Comparison of ENCODE assay signal across 19 cellular contexts in genomic region chr7:40483630-40484029, GRCh38.
DNase-seq lines count a peak whose midpoint lies in the region; ATAC-seq and TF ChIP-seq lines count a peak whose summit lies in the region.
"Had no signal": no experiment of that assay in that cellular context is flagged by ENCODE, and none has a peak within 500 bp of the region (broad histone marks: within the 10 kb centered on the region; RNA-seq: fewer than 3 reads in every experiment).

No MANE protein-coding gene starts in this region.

- H3K9me3 ChIP-seq in suprapubic skin = no peaks in the 10 kb centered on the region
- H3K9me3 ChIP-seq: adrenal gland had no signal

- H3K27ac ChIP-seq in brain microvascular endothelial cell (no peak overlapping the region), suprapubic skin (no peak overlapping the region)
- H3K27ac ChIP-seq: PC-9 had no signal

- in situ Hi-C loops in brain microvascular endothelial cell (cut with HindIII; ENCODE audit: low pct_ligation_motif_present, low sequenced_read_pairs) = no loop called here

- H3K27me3 ChIP-seq in brain microvascular endothelial cell (replicated peaks) = no peaks in the 10 kb centered on the region
- H3K27me3 ChIP-seq in suprapubic skin = no peaks in the 10 kb centered on the region
- H3K27me3 ChIP-seq: adrenal gland had no signal

- H3K9me3 Mint-ChIP-seq in osteocyte (ENCODE audit: unreplicated experiment) = peaks cover 17% of the 10 kb centered on the region
- no peaks in the 10 kb centered on the region for H3K9me3 Mint-ChIP-seq in natural killer cell treated with Interleukin-12 subunit alpha and Interleukin-12 subunit beta and Interleukin-15 and Interleukin-18, amount 100 ng/mL, for 72 hours
- H3K9me3 Mint-ChIP-seq: activated T-helper 1 cell treated with anti-CD3 and anti-CD28 coated beads, Interleukin-12 subunit alpha, Interleukin-12 subunit beta, Interleukin-2, Interleukin-4 antibody, amounts not matched to agents 30 ng/mL and 10 ng/mL and 1 ng/mL, durations not matched to agents 14 hours and 24 hours and 36 hours had no signal

- H3K4me1 Mint-ChIP-seq in osteocyte (ENCODE audit: unreplicated experiment) = peaks cover 8% of the 10 kb centered on the region
- no peaks in the 10 kb centered on the region for H3K4me1 Mint-ChIP-seq in natural killer cell treated with Interleukin-12 subunit alpha and Interleukin-12 subunit beta and Interleukin-15 and Interleukin-18, amount 100 ng/mL, for 72 hours (ENCODE audit: low read depth in 2 of 2)
- H3K4me1 Mint-ChIP-seq: natural killer cell; stimulated activated naive CD8-positive, alpha-beta T cell treated with anti-CD3 and anti-CD28 coated beads, Interleukin-15, amount 100 ng/mL, for 72 hours had no signal

- TF ChIP-seq CTCF in LNCaP clone FGC (IDR thresholded peaks at IDR 0.05; ENCODE audit: control insufficient read depth, extremely low read depth, insufficient read depth) = peak; percentile 54
- TF ChIP-seq CTCF in brain microvascular endothelial cell (IDR thresholded peaks at IDR 0.05; ENCODE audit: low read depth, low read length, missing control alignments) = peak; percentile 33
- TF ChIP-seq CTCF in osteocyte (IDR thresholded peaks at IDR 0.05) = no peak
- no peak for TF ChIP-seq CTCF in suprapubic skin (IDR thresholded peaks at IDR 0.05)

- no peak overlapping the region for H3K4me3 Mint-ChIP-seq in osteocyte (ENCODE audit: unreplicated experiment)
- H3K4me3 Mint-ChIP-seq in natural killer cell treated with Interleukin-12 subunit alpha and Interleukin-12 subunit beta and Interleukin-15 and Interleukin-18, amount 100 ng/mL, for 72 hours = no peak overlapping the region
- H3K4me3 Mint-ChIP-seq: activated CD8-positive, alpha-beta T cell treated with anti-CD3 and anti-CD28 coated beads, Interleukin-2, amount 10 ng/mL, durations not matched to agents 7 days and 5 days; activated T-helper 1 cell treated with anti-CD3 and anti-CD28 coated beads, Interleukin-12 subunit alpha, Interleukin-12 subunit beta, Interleukin-2, Interleukin-4 antibody, amounts not matched to agents 30 ng/mL and 10 ng/mL and 1 ng/mL, durations not matched to agents 14 hours and 24 hours and 36 hours; natural killer cell; stimulated activated naive CD8-positive, alpha-beta T cell treated with anti-CD3 and anti-CD28 coated beads, Interleukin-15, amount 100 ng/mL, for 72 hours had no signal

- no peaks in the 10 kb centered on the region for H3K4me1 ChIP-seq in suprapubic skin
- H3K4me1 ChIP-seq: adrenal gland had no signal

- H3K27me3 Mint-ChIP-seq in osteocyte (ENCODE audit: unreplicated experiment) = no peaks in the 10 kb centered on the region
- H3K27me3 Mint-ChIP-seq in natural killer cell treated with Interleukin-12 subunit alpha and Interleukin-12 subunit beta and Interleukin-15 and Interleukin-18, amount 100 ng/mL, for 72 hours = no peaks in the 10 kb centered on the region
- H3K27me3 Mint-ChIP-seq: stimulated activated naive CD8-positive, alpha-beta T cell treated with anti-CD3 and anti-CD28 coated beads, Interleukin-15, amount 100 ng/mL, for 72 hours had no signal

- no peak for ATAC-seq in HG02642 (IDR thresholded peaks at IDR 0.05; ENCODE audit: poor library complexity, unreplicated experiment)
- ATAC-seq in natural killer cell treated with Interleukin-12 subunit alpha and Interleukin-12 subunit beta and Interleukin-15 and Interleukin-18, amount 100 ng/mL, for 72 hours = no peak
- ATAC-seq: activated CD8-positive, alpha-beta T cell treated with anti-CD3 and anti-CD28 coated beads, Interleukin-2, amount 10 ng/mL, durations not matched to agents 7 days and 5 days; natural killer cell; stimulated activated naive CD8-positive, alpha-beta T cell treated with anti-CD3 and anti-CD28 coated beads, Interleukin-15, amount 100 ng/mL, for 72 hours had no signal

- H3K27ac Mint-ChIP-seq in osteocyte (ENCODE audit: unreplicated experiment) = peak overlapping the region; percentile 60
- H3K27ac Mint-ChIP-seq in natural killer cell treated with Interleukin-12 subunit alpha and Interleukin-12 subunit beta and Interleukin-15 and Interleukin-18, amount 100 ng/mL, for 72 hours = no peak overlapping the region
- H3K27ac Mint-ChIP-seq: activated CD8-positive, alpha-beta T cell treated with anti-CD3 and anti-CD28 coated beads, Interleukin-2, amount 10 ng/mL, durations not matched to agents 7 days and 5 days; activated T-helper 1 cell treated with anti-CD3 and anti-CD28 coated beads, Interleukin-12 subunit alpha, Interleukin-12 subunit beta, Interleukin-2, Interleukin-4 antibody, amounts not matched to agents 30 ng/mL and 10 ng/mL and 1 ng/mL, durations not matched to agents 14 hours and 24 hours and 36 hours; natural killer cell had no signal

- H3K36me3 ChIP-seq in brain microvascular endothelial cell (replicated peaks) = no peaks in the 10 kb centered on the region
- H3K36me3 ChIP-seq in suprapubic skin = no peaks in the 10 kb centered on the region
- H3K36me3 ChIP-seq: adrenal gland had no signal

- WGBS in suprapubic skin = 79% methylated on average over 1 of the region's 1 CpG

- TF ChIP-seq POLR2A in suprapubic skin (IDR thresholded peaks at IDR 0.05) = no peak

- H3K36me3 Mint-ChIP-seq in osteocyte (ENCODE audit: unreplicated experiment) = peaks cover 15% of the 10 kb centered on the region
- H3K36me3 Mint-ChIP-seq in natural killer cell treated with Interleukin-12 subunit alpha and Interleukin-12 subunit beta and Interleukin-15 and Interleukin-18, amount 100 ng/mL, for 72 hours = no peaks in the 10 kb centered on the region
- H3K36me3 Mint-ChIP-seq: natural killer cell had no signal

- no peak for TF ChIP-seq EP300 in suprapubic skin (IDR thresholded peaks at IDR 0.05)

- H3K4me3 ChIP-seq in LNCaP clone FGC (ENCODE audit: low read depth, low read length) = no peak overlapping the region
- H3K4me3 ChIP-seq in brain microvascular endothelial cell (ENCODE audit: low read depth, low read length) = no peak overlapping the region
- H3K4me3 ChIP-seq in suprapubic skin = no peak overlapping the region
- H3K4me3 ChIP-seq: adrenal gland, lung, PC-9 had no signal

- DNase-seq in NOMO-1 treated with DMSO at 0.1 percent for 48 hours (lab: John Stamatoyannopoulos, UW; ENCODE audit: unreplicated experiment) (peak; percentile 13), NOMO-1 treated with dmso at 0.1 percent for 144 hours (lab: John Stamatoyannopoulos, UW; ENCODE audit: unreplicated experiment) (no peak), LNCaP clone FGC (ENCODE audit: low read depth) (no peak), brain microvascular endothelial cell (no peak), osteocyte (ENCODE audit: extremely low spot score, unreplicated experiment) (no peak), suprapubic skin (ENCODE audit: low spot score in 2 of 2) (no peak)
- DNase-seq in natural killer cell treated with Interleukin-12 subunit alpha and Interleukin-12 subunit beta and Interleukin-15 and Interleukin-18, amount 100 ng/mL, for 72 hours (ENCODE audit: low spot score) = no peak
- DNase-seq: ACHN; activated CD8-positive, alpha-beta T cell treated with anti-CD3 and anti-CD28 coated beads, Interleukin-2, amount 10 ng/mL, durations not matched to agents 7 days and 5 days; adrenal gland; GOT3; natural killer cell; NCI-H187; NCI-H446 treated with DMSO at 0.1 percent for 48 hours; PC-9; stimulated activated naive CD8-positive, alpha-beta T cell treated with anti-CD3 and anti-CD28 coated beads, Interleukin-15, amount 100 ng/mL, for 72 hours had no signal

Comparison
In these comparisons a context has a peak if more than half of its experiments do, and no peak if none do; other contexts are left out.
1. CTCF ChIP-seq: peak in LNCaP clone FGC (single experiment) and brain microvascular endothelial cell (single experiment); none in osteocyte (single experiment) and suprapubic skin (0 of 2).